22 cellular contexts compared by ENCODE assay signal in the genomic region with DNA sequence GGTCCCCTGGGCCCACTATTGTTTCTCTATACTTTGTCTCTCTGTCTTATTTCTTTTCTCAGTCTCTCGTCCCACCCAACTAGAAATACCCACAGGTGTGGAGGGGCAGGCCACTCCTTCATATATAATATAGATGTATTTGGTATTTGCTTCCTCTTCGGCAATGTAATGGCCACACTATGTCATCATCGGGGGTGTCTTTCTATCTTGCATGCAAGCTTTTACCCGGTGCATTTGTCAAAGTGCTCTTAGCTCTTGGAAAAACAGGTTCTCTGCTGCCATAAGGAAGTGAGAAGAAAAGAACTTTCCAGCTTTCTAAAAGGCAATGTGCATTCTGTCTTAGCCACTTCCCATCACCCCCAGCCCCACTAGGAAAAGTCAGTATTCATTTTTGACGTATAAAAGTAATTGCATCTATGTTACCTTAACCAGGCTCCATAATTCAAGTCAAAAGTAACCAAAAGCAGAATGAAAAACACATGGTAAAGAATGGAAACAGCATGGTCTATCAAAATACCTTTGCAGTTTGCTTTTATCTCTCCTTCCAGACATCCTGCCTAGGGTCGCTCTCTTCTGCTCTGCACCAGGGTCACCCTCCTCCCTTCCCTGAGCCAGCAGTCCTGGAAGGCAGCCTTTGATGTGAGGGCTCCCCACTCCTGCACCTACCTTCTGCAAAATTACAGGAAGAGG. TPM values are rescaled to one million over a fixed set of nuclear protein-coding genes. Genes with fewer than 3 reads are reported as not detected.
DNase-seq lines count a peak whose midpoint lies in the region; ATAC-seq and TF ChIP-seq lines count a peak whose summit lies in the region.
"Had no signal": no experiment of that assay in that cellular context is flagged by ENCODE, and none has a peak within 500 bp of the region (broad histone marks: within the 10 kb centered on the region; RNA-seq: fewer than 3 reads in every experiment).

No MANE protein-coding gene starts in this region.

- intact Hi-C loops in activated CD8-positive, alpha-beta T cell treated with anti-CD3 and anti-CD28 coated beads for 36 hours (cut with micrococcal nuclease): no loop called here
- intact Hi-C loops in heart left ventricle (cut with DNase I): no loop called here

- H3K36me3 Mint-ChIP-seq in T-helper 2 cell treated with Interferon-gamma antibody and Interleukin-4, amounts not matched to agents 5 μg/mL and 100 μg/mL, for 36 hours (ENCODE audit: low read depth): no peaks in the 10 kb centered on the region
- H3K36me3 Mint-ChIP-seq in activated CD8-positive, alpha-beta T cell treated with anti-CD3 and anti-CD28 coated beads for 36 hours (ENCODE audit: low read depth): no peaks in the 10 kb centered on the region
- peaks cover 5% of the 10 kb centered on the region for H3K36me3 Mint-ChIP-seq in osteocyte (ENCODE audit: unreplicated experiment)
- H3K36me3 Mint-ChIP-seq: stimulated activated naive B cell treated with anti-CD40 and anti-IgM and Interleukin-4, amounts not matched to agents 10 μg/mL and 1 μg/mL and 100 μg/mL, for 72 hours had no signal

- no peak for DNase-seq in T-helper 2 cell treated with Interferon-gamma antibody and Interleukin-4, amounts not matched to agents 5 μg/mL and 100 μg/mL, for 36 hours (ENCODE audit: low spot score)
- no peak for DNase-seq in T-helper 2 cell
- DNase-seq in activated CD8-positive, alpha-beta T cell treated with anti-CD3 and anti-CD28 coated beads for 36 hours: no peak
- no peak for DNase-seq in heart left ventricle
- peak; percentile 44 for DNase-seq in osteocyte (ENCODE audit: extremely low spot score, unreplicated experiment)
- DNase-seq in Kasumi-1 (lab: John Stamatoyannopoulos, UW): no peak
- DNase-seq: DMS153; mammary epithelial cell; NCI-H1092; NCI-H2171; NCI-H774; stimulated activated CD4-positive, alpha-beta T cell treated with anti-CD3 and anti-CD28 coated beads, Interleukin-12 subunit alpha, Interleukin-12 subunit beta, amount 100 ng/mL, for 4 hours; stimulated activated naive B cell treated with anti-CD40 and anti-IgM and Interleukin-4, amounts not matched to agents 10 μg/mL and 1 μg/mL and 100 μg/mL, for 72 hours; tibial artery had no signal

- H3K27me3 Mint-ChIP-seq in T-helper 2 cell treated with Interferon-gamma antibody and Interleukin-4, amounts not matched to agents 5 μg/mL and 100 μg/mL, for 36 hours (ENCODE audit: low read depth): peaks cover 20% of the 10 kb centered on the region
- peaks cover 8% of the 10 kb centered on the region for H3K27me3 Mint-ChIP-seq in activated CD8-positive, alpha-beta T cell treated with anti-CD3 and anti-CD28 coated beads for 36 hours
- peaks cover 60% of the 10 kb centered on the region for H3K27me3 Mint-ChIP-seq in osteocyte (ENCODE audit: unreplicated experiment)

- H3K9me3 Mint-ChIP-seq in T-helper 2 cell treated with Interferon-gamma antibody and Interleukin-4, amounts not matched to agents 5 μg/mL and 100 μg/mL, for 36 hours: no peaks in the 10 kb centered on the region
- no peaks in the 10 kb centered on the region for H3K9me3 Mint-ChIP-seq in activated CD8-positive, alpha-beta T cell treated with anti-CD3 and anti-CD28 coated beads for 36 hours
- peaks cover 12% of the 10 kb centered on the region for H3K9me3 Mint-ChIP-seq in osteocyte (ENCODE audit: unreplicated experiment)
- H3K9me3 Mint-ChIP-seq: activated T-helper 2 cell treated with anti-CD3 and anti-CD28 coated beads, Interferon-gamma antibody, Interleukin-2, Interleukin-4, amounts not matched to agents 10 μg/mL and 5 μg/mL and 100 μg/mL, durations not matched to agents 14 hours and 24 hours and 36 hours had no signal

- peaks cover 0 to 68% (median 6%) of the 10 kb centered on the region in 12 donors for H3K4me1 ChIP-seq in heart left ventricle
- H3K4me1 ChIP-seq: ascending aorta, tibial artery had no signal

- H3K36me3 ChIP-seq in heart left ventricle: peaks cover 0 to 31% (median 0%) of the 10 kb centered on the region in 9 donors
- H3K36me3 ChIP-seq: ascending aorta; BLaER1 treated with 17β-estradiol and CSF1 and Interleukin-3, amounts not matched to agents 10 nM and 100 nM; tibial artery had no signal

- ATAC-seq in activated CD8-positive, alpha-beta T cell treated with anti-CD3 and anti-CD28 coated beads for 36 hours: no peak
- ATAC-seq in heart left ventricle (peak in 3 of 4 donors; percentile 4 to 16 (median 10)), GM19023 (IDR thresholded peaks at IDR 0.05; ENCODE audit: unreplicated experiment) (no peak), HG02571 (IDR thresholded peaks at IDR 0.05; ENCODE audit: unreplicated experiment) (no peak)
- ATAC-seq: esophagus mucosa; stimulated activated naive B cell treated with anti-CD40 and anti-IgM and Interleukin-4, amounts not matched to agents 10 μg/mL and 1 μg/mL and 100 μg/mL, for 72 hours had no signal

- POLR2A ChIA-PET in activated CD8-positive, alpha-beta T cell treated with anti-CD3 and anti-CD28 coated beads for 36 hours (lab: Charles Lee): no interaction called here

- H3K9me3 ChIP-seq in heart left ventricle: no peaks in the 10 kb centered on the region
- H3K9me3 ChIP-seq: ascending aorta, tibial artery had no signal

- no peak overlapping the region for H3K27ac Mint-ChIP-seq in T-helper 2 cell treated with Interferon-gamma antibody and Interleukin-4, amounts not matched to agents 5 μg/mL and 100 μg/mL, for 36 hours
- no peak overlapping the region for H3K27ac Mint-ChIP-seq in activated CD8-positive, alpha-beta T cell treated with anti-CD3 and anti-CD28 coated beads for 36 hours
- no peak overlapping the region for H3K27ac Mint-ChIP-seq in osteocyte (ENCODE audit: unreplicated experiment)
- H3K27ac Mint-ChIP-seq: activated T-helper 2 cell treated with anti-CD3 and anti-CD28 coated beads, Interferon-gamma antibody, Interleukin-2, Interleukin-4, amounts not matched to agents 10 μg/mL and 5 μg/mL and 100 μg/mL, durations not matched to agents 14 hours and 24 hours and 36 hours; stimulated activated naive B cell treated with anti-CD40 and anti-IgM and Interleukin-4, amounts not matched to agents 10 μg/mL and 1 μg/mL and 100 μg/mL, for 72 hours had no signal

- peak in 1 of 2 donors; percentile 35 for TF ChIP-seq POLR2A in heart left ventricle (IDR thresholded peaks at IDR 0.05)

- no peaks in the 10 kb centered on the region for H3K27me3 ChIP-seq in heart left ventricle
- H3K27me3 ChIP-seq: ascending aorta; BLaER1 treated with 17β-estradiol and CSF1 and Interleukin-3, amounts not matched to agents 10 nM and 100 nM; tibial artery had no signal

- peak overlapping the region in 6 of 12 donors; percentile 88 to 97 (median 92) for H3K27ac ChIP-seq in heart left ventricle
- H3K27ac ChIP-seq: 22Rv1; ascending aorta; BLaER1 treated with 17β-estradiol and CSF1 and Interleukin-3, amounts not matched to agents 10 nM and 100 nM; coronary artery; tibial artery had no signal

- TF ChIP-seq CTCF in activated CD8-positive, alpha-beta T cell treated with anti-CD3 and anti-CD28 coated beads for 36 hours (IDR thresholded peaks at IDR 0.05): no peak
- TF ChIP-seq CTCF in heart left ventricle (IDR thresholded peaks at IDR 0.05) (no peak), osteocyte (IDR thresholded peaks at IDR 0.05) (no peak)

- peak overlapping the region; percentile 44 for H3K4me3 Mint-ChIP-seq in T-helper 2 cell treated with Interferon-gamma antibody and Interleukin-4, amounts not matched to agents 5 μg/mL and 100 μg/mL, for 36 hours
- peak overlapping the region; percentile 48 for H3K4me3 Mint-ChIP-seq in activated CD8-positive, alpha-beta T cell treated with anti-CD3 and anti-CD28 coated beads for 36 hours
- no peak overlapping the region for H3K4me3 Mint-ChIP-seq in osteocyte (ENCODE audit: unreplicated experiment)
- H3K4me3 Mint-ChIP-seq: stimulated activated naive B cell treated with anti-CD40 and anti-IgM and Interleukin-4, amounts not matched to agents 10 μg/mL and 1 μg/mL and 100 μg/mL, for 72 hours had no signal

- H3K4me3 ChIP-seq in heart left ventricle: no peak overlapping the region
- H3K4me3 ChIP-seq: ascending aorta; BLaER1 treated with 17β-estradiol and CSF1 and Interleukin-3, amounts not matched to agents 10 nM and 100 nM; coronary artery; tibial artery had no signal

- peaks cover 16% of the 10 kb centered on the region for H3K4me1 Mint-ChIP-seq in T-helper 2 cell treated with Interferon-gamma antibody and Interleukin-4, amounts not matched to agents 5 μg/mL and 100 μg/mL, for 36 hours (ENCODE audit: low read depth)
- H3K4me1 Mint-ChIP-seq in activated CD8-positive, alpha-beta T cell treated with anti-CD3 and anti-CD28 coated beads for 36 hours (ENCODE audit: low read depth): peaks cover 27% of the 10 kb centered on the region
- no peaks in the 10 kb centered on the region for H3K4me1 Mint-ChIP-seq in osteocyte (ENCODE audit: unreplicated experiment)
- H3K4me1 Mint-ChIP-seq: stimulated activated naive B cell treated with anti-CD40 and anti-IgM and Interleukin-4, amounts not matched to agents 10 μg/mL and 1 μg/mL and 100 μg/mL, for 72 hours had no signal

- WGBS in heart left ventricle, 4 donors: 30 to 40% (median 32%) methylated on average over 6 of the region's 6 CpGs

- CTCF ChIA-PET in activated CD8-positive, alpha-beta T cell treated with anti-CD3 and anti-CD28 coated beads for 36 hours (lab: Charles Lee): no interaction called here

RNA-seq across cellular contexts. Expression of gene FHL2, which starts 27.2 kb away (rescaled TPM):
- 1 to 10 TPM; 3.3 to 4.4 TPM for total RNA-seq in activated CD8-positive, alpha-beta T cell treated with anti-CD3 and anti-CD28 coated beads for 36 hours
- total RNA-seq in heart left ventricle: 1,000 to 10,000 TPM in 7 of 9 donors, 100 to 1,000 TPM in 2; 649 to 4,692 (median 1,370) TPM
- 100 to 1,000 TPM; 669 to 913 TPM for polyA plus RNA-seq in heart left ventricle
- total RNA-seq in osteocyte: 76.8 and 78.7 TPM in 2 replicates

Comparison
In these comparisons a context has a peak if more than half of its experiments do, and no peak if none do; other contexts are left out.
1. ATAC-seq: peak in heart left ventricle (3 of 4); none in activated CD8-positive, alpha-beta T cell treated with anti-CD3 and anti-CD28 coated beads for 36 hours (single experiment), GM19023 (single experiment) and HG02571 (single experiment).
2. RNA of gene FHL2, which starts 27.2 kb away (total RNA-seq): 649 to 4,692 TPM in heart left ventricle and 76.8 to 78.7 TPM in osteocyte; 3.3 to 4.4 TPM in activated CD8-positive, alpha-beta T cell treated with anti-CD3 and anti-CD28 coated beads for 36 hours; every median in the first group is over 10 times any median in the second.